ENCODE assay signal across 28 cellular contexts in genomic region chr10:76396126-76396525, GRCh38.
DNase-seq lines count a peak whose midpoint lies in the region; ATAC-seq and TF ChIP-seq lines count a peak whose summit lies in the region.
"Had no signal": no experiment of that assay in that cellular context is flagged by ENCODE, and none has a peak within 500 bp of the region (broad histone marks: within the 10 kb centered on the region; RNA-seq: fewer than 3 reads in every experiment).

No MANE protein-coding gene starts in this region.

- H2AFZ ChIP-seq in OCI-LY7 (ENCODE audit: low read length): no peak overlapping the region

- intact Hi-C loops in left ventricle myocardium inferior (cut with micrococcal nuclease): no loop called here
- intact Hi-C loops in OCI-LY7 (cut with micrococcal nuclease; ENCODE audit: unreplicated experiment): no loop called here

- no peaks in the 10 kb centered on the region for H3K27me3 ChIP-seq in thoracic aorta (replicated peaks; ENCODE audit: insufficient read depth)
- H3K27me3 ChIP-seq in left ventricle myocardium inferior (ENCODE audit: low read depth): no peaks in the 10 kb centered on the region
- H3K27me3 ChIP-seq: esophagus squamous epithelium, foreskin keratinocyte, SJSA1 had no signal

- DNase-seq in NCI-H1694 (lab: John Stamatoyannopoulos, UW) (peak; percentile 95), NCI-H82 treated with DMSO at 0.1 percent for 48 hours (lab: John Stamatoyannopoulos, UW; ENCODE audit: unreplicated experiment) (peak; percentile 14), coronary artery (ENCODE audit: low spot score) (no peak), thoracic aorta (ENCODE audit: low spot score) (no peak), left ventricle myocardium inferior (no peak), OCI-LY7 (ENCODE audit: low spot score) (no peak), Kasumi-1 (lab: John Stamatoyannopoulos, UW) (no peak), AML-193 (lab: John Stamatoyannopoulos, UW) (no peak)
- DNase-seq: activated CD4-positive, alpha-beta T cell treated with anti-CD3 and anti-CD28 coated beads, Interleukin-2, amount 50 U/mL, for 4 hours; activated CD8-positive, alpha-beta memory T cell treated with anti-CD3 and anti-CD28 coated beads, Interleukin-2, amount 10 ng/mL, durations not matched to agents 7 days and 5 days; activated gamma-delta T cell treated with Interleukin-2 at 50 U/mL for 16 hours; activated naive CD8-positive, alpha-beta T cell treated with anti-CD3 and anti-CD28 coated beads, Interleukin-2, amount 10 ng/mL, durations not matched to agents 7 days and 5 days; activated T-cell treated with anti-CD3 and anti-CD28 coated beads, Interleukin-2, amount 50 U/mL, for 4 hours; DMS79 treated with DMSO at 0.1 percent for 48 hours; esophagus squamous epithelium; foreskin keratinocyte; GF-D8; Karpas-422; kidney; NCI-H1436; NCI-H510A treated with DMSO at 0.1 percent for 48 hours; psoas muscle; RPMI8226; stimulated activated CD4-positive, alpha-beta T cell treated with anti-CD3 and anti-CD28 coated beads, Interleukin-15, amount 100 ng/mL, for 24 hours; stimulated activated CD4-positive, alpha-beta T cell treated with anti-CD3 and anti-CD28 coated beads, Interleukin-4, amount 100 ng/mL, for 4 hours; trophoblast cell had no signal

- TF ChIP-seq CTCF in coronary artery (IDR thresholded peaks at IDR 0.05) (no peak), thoracic aorta (IDR thresholded peaks at IDR 0.05) (no peak), left ventricle myocardium inferior (IDR thresholded peaks at IDR 0.05; ENCODE audit: borderline replicate concordance) (no peak), OCI-LY7 (conservative IDR thresholded peaks at IDR 0.05; ENCODE audit: low read length) (no peak)

- CTCF ChIA-PET in OCI-LY7 (lab: Charles Lee; ENCODE audit: unreplicated experiment): no interaction called here

- no peaks in the 10 kb centered on the region for H3K9me3 ChIP-seq in thoracic aorta
- no peaks in the 10 kb centered on the region for H3K9me3 ChIP-seq in left ventricle myocardium inferior (replicated peaks)
- H3K9me3 ChIP-seq in OCI-LY7 (ENCODE audit: low read length): no peaks in the 10 kb centered on the region
- H3K9me3 ChIP-seq: esophagus squamous epithelium, HAP-1, psoas muscle, SJSA1 had no signal

- peak overlapping the region; percentile 64 to 85 for H3K27ac ChIP-seq in coronary artery
- H3K27ac ChIP-seq in thoracic aorta: peak overlapping the region; percentile 86 to 97
- H3K27ac ChIP-seq in left ventricle myocardium inferior (replicated peaks): no peak overlapping the region
- H3K27ac ChIP-seq in OCI-LY7 (ENCODE audit: low read depth, low read length, poor library complexity, severe bottlenecking): no peak overlapping the region
- H3K27ac ChIP-seq: foreskin keratinocyte, psoas muscle, SJSA1 had no signal

- H3K79me2 ChIP-seq in OCI-LY7 (ENCODE audit: insufficient read depth, low read depth, low read length): no peaks in the 10 kb centered on the region

- no peak for ATAC-seq in thoracic aorta (ENCODE audit: insufficient number of reproducible peaks, low FRiP score, low read depth)
- ATAC-seq: activated CD8-positive, alpha-beta memory T cell treated with anti-CD3 and anti-CD28 coated beads, Interleukin-2, amount 10 ng/mL, durations not matched to agents 7 days and 5 days; activated T-cell treated with anti-CD3 and anti-CD28 coated beads, Interleukin-2, amount 50 U/mL, for 4 hours; foreskin keratinocyte; psoas muscle had no signal

- H3K9me2 ChIP-seq in OCI-LY7 (ENCODE audit: insufficient read depth, low read length): no peaks in the 10 kb centered on the region

- H4K20me1 ChIP-seq in OCI-LY7 (ENCODE audit: insufficient read depth, low read length): no peaks in the 10 kb centered on the region

- H3K4me2 ChIP-seq in OCI-LY7 (ENCODE audit: low read length): no peak overlapping the region

- BruUV-seq in OCI-LY7 (replicated peaks; lab: Mats Ljungman, UMichigan): no TSS peak

- H3K36me3 ChIP-seq in thoracic aorta: no peaks in the 10 kb centered on the region
- no peaks in the 10 kb centered on the region for H3K36me3 ChIP-seq in left ventricle myocardium inferior
- H3K36me3 ChIP-seq in OCI-LY7 (ENCODE audit: insufficient read depth, low read length): no peaks in the 10 kb centered on the region
- H3K36me3 ChIP-seq: esophagus squamous epithelium, HAP-1, SJSA1 had no signal

- POLR2A ChIA-PET in OCI-LY7 (lab: Charles Lee): no interaction called here

- no peak overlapping the region for H3K4me3 ChIP-seq in coronary artery
- H3K4me3 ChIP-seq in thoracic aorta: no peak overlapping the region
- H3K4me3 ChIP-seq in left ventricle myocardium inferior: no peak overlapping the region
- no peak overlapping the region for H3K4me3 ChIP-seq in OCI-LY7 (ENCODE audit: low read depth, low read length, poor library complexity, severe bottlenecking)
- H3K4me3 ChIP-seq: esophagus squamous epithelium, HAP-1, psoas muscle, SJSA1 had no signal

- peaks cover 38 to 73% of the 10 kb centered on the region in 2 donors for H3K4me1 ChIP-seq in thoracic aorta (ENCODE audit: control insufficient read depth in 1 of 2, low read depth in 2 of 2)
- peaks cover 34% of the 10 kb centered on the region for H3K4me1 ChIP-seq in left ventricle myocardium inferior
- no peaks in the 10 kb centered on the region for H3K4me1 ChIP-seq in OCI-LY7 (ENCODE audit: insufficient read depth, low read length, poor library complexity, severe bottlenecking)
- H3K4me1 ChIP-seq: foreskin keratinocyte, HAP-1, SJSA1 had no signal

Comparison
In these comparisons a context has a peak if more than half of its experiments do, and no peak if none do; other contexts are left out.
1. DNase-seq: peak in NCI-H1694 (single experiment) and NCI-H82 treated with DMSO at 0.1 percent for 48 hours (single experiment); none in coronary artery (single experiment), thoracic aorta (single experiment), left ventricle myocardium inferior (single experiment), OCI-LY7 (single experiment), Kasumi-1 (0 of 2) and AML-193 (0 of 2).
2. H3K27ac ChIP-seq: peak in coronary artery (2 of 2) and thoracic aorta (2 of 2); none in left ventricle myocardium inferior (single experiment) and OCI-LY7 (single experiment).